Comparison of ENCODE assay signal across 8 cellular contexts in the genomic region with DNA sequence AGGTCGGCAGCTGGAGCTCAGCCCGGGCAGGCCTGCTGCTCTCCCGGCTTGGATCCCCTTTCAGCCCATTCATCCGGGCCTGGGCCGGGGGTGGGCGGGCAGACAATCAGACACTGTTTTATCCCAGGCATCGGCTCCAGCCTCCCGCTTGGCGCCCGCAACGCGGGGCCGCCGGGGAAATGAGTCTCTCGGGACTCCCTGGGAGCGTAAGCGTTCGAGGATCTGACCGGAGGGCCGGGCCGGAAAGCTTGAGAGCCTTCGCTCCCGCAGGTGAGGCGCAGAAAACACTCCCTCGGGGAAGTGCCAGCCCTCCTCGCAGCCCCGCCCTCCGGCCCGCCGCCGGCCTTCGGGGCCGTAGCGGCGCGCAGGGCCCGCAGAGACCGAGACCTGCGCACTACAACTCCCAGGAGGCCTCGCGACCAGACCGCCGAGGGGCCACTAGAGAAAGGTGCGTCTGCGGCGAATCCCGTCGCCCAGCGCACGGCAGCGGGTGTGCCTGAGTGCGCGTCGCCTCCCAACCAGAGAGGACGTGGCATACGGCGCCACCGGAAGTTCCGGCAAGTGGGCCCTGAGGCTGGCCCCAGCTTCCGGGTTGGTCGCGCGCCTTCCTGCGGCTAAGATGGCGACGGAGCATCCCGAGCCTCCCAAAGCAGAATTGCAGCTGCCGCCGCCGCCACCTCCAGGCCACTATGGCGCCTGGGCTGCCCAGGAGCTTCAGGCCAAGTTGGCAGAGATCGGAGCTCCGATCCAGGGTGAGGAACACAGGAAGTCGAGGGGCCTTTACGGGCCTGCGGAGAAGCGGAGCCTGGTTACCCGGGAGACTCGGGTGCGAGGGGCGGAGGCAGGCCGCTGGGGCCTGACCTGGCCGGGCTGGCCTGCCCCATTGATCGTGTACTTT. TPM values are rescaled to one million over a fixed set of nuclear protein-coding genes. Genes with fewer than 3 reads are reported as not detected.
A peak's percentile ranks its signal among the peaks of the same experiment; 100 is the strongest.
DNase-seq lines count a peak whose midpoint lies in the region; ATAC-seq and TF ChIP-seq lines count a peak whose summit lies in the region.

A gene with protein sequence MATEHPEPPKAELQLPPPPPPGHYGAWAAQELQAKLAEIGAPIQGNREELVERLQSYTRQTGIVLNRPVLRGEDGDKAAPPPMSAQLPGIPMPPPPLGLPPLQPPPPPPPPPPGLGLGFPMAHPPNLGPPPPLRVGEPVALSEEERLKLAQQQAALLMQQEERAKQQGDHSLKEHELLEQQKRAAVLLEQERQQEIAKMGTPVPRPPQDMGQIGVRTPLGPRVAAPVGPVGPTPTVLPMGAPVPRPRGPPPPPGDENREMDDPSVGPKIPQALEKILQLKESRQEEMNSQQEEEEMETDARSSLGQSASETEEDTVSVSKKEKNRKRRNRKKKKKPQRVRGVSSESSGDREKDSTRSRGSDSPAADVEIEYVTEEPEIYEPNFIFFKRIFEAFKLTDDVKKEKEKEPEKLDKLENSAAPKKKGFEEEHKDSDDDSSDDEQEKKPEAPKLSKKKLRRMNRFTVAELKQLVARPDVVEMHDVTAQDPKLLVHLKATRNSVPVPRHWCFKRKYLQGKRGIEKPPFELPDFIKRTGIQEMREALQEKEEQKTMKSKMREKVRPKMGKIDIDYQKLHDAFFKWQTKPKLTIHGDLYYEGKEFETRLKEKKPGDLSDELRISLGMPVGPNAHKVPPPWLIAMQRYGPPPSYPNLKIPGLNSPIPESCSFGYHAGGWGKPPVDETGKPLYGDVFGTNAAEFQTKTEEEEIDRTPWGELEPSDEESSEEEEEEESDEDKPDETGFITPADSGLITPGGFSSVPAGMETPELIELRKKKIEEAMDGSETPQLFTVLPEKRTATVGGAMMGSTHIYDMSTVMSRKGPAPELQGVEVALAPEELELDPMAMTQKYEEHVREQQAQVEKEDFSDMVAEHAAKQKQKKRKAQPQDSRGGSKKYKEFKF (plus strand): TSS at position 599 of the 898 bp plus-strand sequence. CDS start 21 bp downstream, at position 620.

- TF ChIP-seq CTCF in osteoblast (IDR thresholded peaks at IDR 0.05; ENCODE audit: extremely low read depth, low read depth, low read length): no peak
- no peak for TF ChIP-seq CTCF in thoracic aorta (IDR thresholded peaks at IDR 0.05)

- H3K79me2 ChIP-seq in osteoblast (ENCODE audit: insufficient read depth, low read length): peaks cover 37% of the 10 kb centered on the region

- H3K4me1 ChIP-seq in osteoblast (ENCODE audit: insufficient read depth, low read length) (peaks cover 16% of the 10 kb centered on the region), thoracic aorta (ENCODE audit: control insufficient read depth in 1 of 2, low read depth in 2 of 2) (peaks cover 14 to 34% of the 10 kb centered on the region in 2 donors)

- peak within 1 kb of the TSS; percentile 99 for H3K4me3 Mint-ChIP-seq in activated naive CD4-positive, alpha-beta T cell treated with anti-CD3 and anti-CD28 coated beads, Interleukin-2, amount 50 U/mL, for 24 hours

- peak within 1 kb of the TSS; percentile 92 for H2AFZ ChIP-seq in osteoblast (ENCODE audit: low read length)

- peak within 1 kb of the TSS; percentile 99 for H3K27ac Mint-ChIP-seq in activated naive CD4-positive, alpha-beta T cell treated with anti-CD3 and anti-CD28 coated beads, Interleukin-2, amount 50 U/mL, for 24 hours

- peaks cover 31% of the 10 kb centered on the region for H3K36me3 ChIP-seq in osteoblast (ENCODE audit: insufficient read depth, low read length)
- H3K36me3 ChIP-seq in thoracic aorta: peaks cover 26% of the 10 kb centered on the region

- H3K9me3 Mint-ChIP-seq in activated naive CD4-positive, alpha-beta T cell treated with anti-CD3 and anti-CD28 coated beads, Interleukin-2, amount 50 U/mL, for 24 hours: no peaks in the 10 kb centered on the region

- DNase-seq in NCI-H1092 (lab: John Stamatoyannopoulos, UW) (peak; percentile 98), glomerular endothelial cell (ENCODE audit: extremely low read depth, low read depth, low spot score) (peak; percentile 71), osteoblast (ENCODE audit: insufficient read length, low spot score, missing footprints) (peak; percentile 99), thoracic aorta (ENCODE audit: low spot score) (peak; percentile 88)

- H3K27ac ChIP-seq in osteoblast (ENCODE audit: low read depth, low read length) (peak within 1 kb of the TSS; percentile 91), thoracic aorta (peak within 1 kb of the TSS; percentile 74 to 83)

- no peaks in the 10 kb centered on the region for H3K27me3 Mint-ChIP-seq in activated naive CD4-positive, alpha-beta T cell treated with anti-CD3 and anti-CD28 coated beads, Interleukin-2, amount 50 U/mL, for 24 hours

- peak within 1 kb of the TSS; percentile 100 for H3K4me2 ChIP-seq in osteoblast (ENCODE audit: insufficient read depth, low read length)

- H3K36me3 Mint-ChIP-seq in activated naive CD4-positive, alpha-beta T cell treated with anti-CD3 and anti-CD28 coated beads, Interleukin-2, amount 50 U/mL, for 24 hours: peaks cover 15% of the 10 kb centered on the region

- H3K4me3 ChIP-seq in GM08714 (ENCODE audit: low read length) (peak within 1 kb of the TSS; percentile 92), osteoblast (ENCODE audit: insufficient read depth, low read length) (peak within 1 kb of the TSS; percentile 99), thoracic aorta (peak within 1 kb of the TSS; percentile 96)

- H3K27me3 ChIP-seq in osteoblast (ENCODE audit: insufficient read depth, low read length) (peaks cover 16% of the 10 kb centered on the region), thoracic aorta (replicated peaks; ENCODE audit: insufficient read depth) (no peaks in the 10 kb centered on the region)

- H3K4me1 Mint-ChIP-seq in activated naive CD4-positive, alpha-beta T cell treated with anti-CD3 and anti-CD28 coated beads, Interleukin-2, amount 50 U/mL, for 24 hours: peaks cover 36% of the 10 kb centered on the region

- ATAC-seq in HG02588 (IDR thresholded peaks at IDR 0.05; ENCODE audit: unreplicated experiment) (peak; percentile 92), SK-N-SH treated with all-trans-retinoic acid at 6 μM for 48 hours (peak; percentile 97), thoracic aorta (ENCODE audit: insufficient number of reproducible peaks, low FRiP score, low read depth) (peak; percentile 80)

- H4K20me1 ChIP-seq in osteoblast (ENCODE audit: insufficient read depth, low read length): peaks cover 10% of the 10 kb centered on the region

- no peaks in the 10 kb centered on the region for H3K9me3 ChIP-seq in osteoblast (ENCODE audit: low read depth, low read length)
- no peaks in the 10 kb centered on the region for H3K9me3 ChIP-seq in thoracic aorta

TF ChIP-seq in SK-N-SH treated with all-trans-retinoic acid at 6 μM for 48 hours, 23 proteins besides CTCF, POLR2A, EP300 and RAD21:
- TF ChIP-seq ZFP3 (CRISPR knock-in tag; IDR thresholded peaks at IDR 0.05): 0 out of 2 replicates have a peak, but pooled peaks have one; percentile 67
- no peak for TF ChIP-seq RARB (CRISPR knock-in tag; IDR thresholded peaks at IDR 0.05)
TF ChIP-seq in SK-N-SH treated with all-trans-retinoic acid at 6 μM for 48 hours: peak in this region for 1.

RNA-seq across cellular contexts. Expression of the gene that starts here (rescaled TPM):
- total RNA-seq in glomerular endothelial cell: 129 and 162 TPM in 2 replicates
- 131 and 164 TPM in 2 replicates for total RNA-seq in osteoblast
- 100 to 1,000 TPM; 142 TPM for total RNA-seq in thoracic aorta

Comparison
In these comparisons a context has a peak if more than half of its experiments do, and no peak if none do; other contexts are left out.
1. Peak in every context shown above with its lines: DNase-seq, ATAC-seq, H3K4me3 ChIP-seq and H3K27ac ChIP-seq.